35 cellular contexts compared by ENCODE assay signal in the genomic region with DNA sequence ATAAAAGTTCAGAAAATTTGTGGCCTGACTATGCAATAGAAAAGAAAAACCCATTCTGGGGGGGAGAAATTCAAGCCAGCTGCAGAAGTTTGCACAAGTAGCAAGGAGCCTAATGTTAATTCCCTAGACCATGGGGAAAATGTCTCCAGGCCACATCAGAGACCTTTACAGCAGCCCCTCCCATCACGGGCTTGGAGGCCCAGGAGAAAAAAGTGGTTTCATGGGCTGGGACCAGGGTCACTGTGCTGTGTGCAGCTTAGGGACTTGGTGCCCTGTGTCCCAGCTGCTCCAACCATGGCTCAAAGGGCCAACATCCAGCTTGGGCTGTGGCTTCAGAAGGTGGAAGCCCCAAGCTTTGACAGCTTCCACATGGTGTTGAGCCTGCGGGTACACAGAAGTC. TPM values are rescaled to one million over a fixed set of nuclear protein-coding genes. Genes with fewer than 3 reads are reported as not detected.
"Had no signal": no experiment of that assay in that cellular context is flagged by ENCODE, and none has a peak within 500 bp of the region (broad histone marks: within the 10 kb centered on the region; RNA-seq: fewer than 3 reads in every experiment).

No MANE protein-coding gene starts in this region.

- H3K27me3 ChIP-seq: adrenal gland, body of pancreas, brain microvascular endothelial cell, breast epithelium had no signal

- H3K27ac ChIP-seq: adrenal gland, body of pancreas, brain microvascular endothelial cell, breast epithelium, WERI-Rb-1 had no signal

- DNase-seq: activated CD4-positive, alpha-beta memory T cell treated with anti-CD3 and anti-CD28 coated beads, Interleukin-2, amount 10 ng/mL, durations not matched to agents 7 days and 5 days; activated CD4-positive, alpha-beta T cell treated with anti-CD3 and anti-CD28 coated beads for 1 hour; activated CD4-positive, alpha-beta T cell treated with anti-CD3 and anti-CD28 coated beads for 36 hours; activated CD4-positive, alpha-beta T cell treated with anti-CD3 and anti-CD28 coated beads for 48 hours; activated CD4-positive, alpha-beta T cell treated with anti-CD3 and anti-CD28 coated beads, Interleukin-2, amount 10 ng/mL, durations not matched to agents 7 days and 5 days; activated CD4-positive, alpha-beta T cell treated with anti-CD3 and anti-CD28 coated beads, Interleukin-2, amount 50 U/mL, for 48 hours; activated CD4-positive, CD25-positive, alpha-beta regulatory T cell; activated CD8-positive, alpha-beta memory T cell treated with anti-CD3 and anti-CD28 coated beads for 24 hours; activated CD8-positive, alpha-beta memory T cell treated with anti-CD3 and anti-CD28 coated beads, Interleukin-2, amount 10 ng/mL, durations not matched to agents 7 days and 5 days; activated CD8-positive, alpha-beta memory T cell treated with anti-CD3 and anti-CD28 coated beads, Interleukin-2, amount 50 U/mL, for 48 hours; activated CD8-positive, alpha-beta T cell treated with anti-CD3 and anti-CD28 coated beads, Interleukin-2, amount 10 ng/mL, durations not matched to agents 7 days and 5 days; activated effector memory CD4-positive, alpha-beta T cell treated with Interleukin-2 at 50 U/mL for 16 hours; activated gamma-delta T cell; activated naive CD4-positive, alpha-beta T cell treated with anti-CD3 and anti-CD28 coated beads for 36 hours; activated naive CD4-positive, alpha-beta T cell treated with anti-CD3 and anti-CD28 coated beads, Interleukin-2, amount 50 U/mL, for 16 hours; activated naive CD8-positive, alpha-beta T cell treated with anti-CD3 and anti-CD28 coated beads for 36 hours; activated T-cell treated with anti-CD3 and anti-CD28 coated beads, Interleukin-2, amount 50 U/mL, for 24 hours; activated T-cell treated with anti-CD3 and anti-CD28 coated beads, Interleukin-2, amount 50 U/mL, for 48 hours; adrenal gland; amniotic stem cell; aorta; body of pancreas; brain microvascular endothelial cell; central memory CD4-positive, alpha-beta T cell; T-helper 2 cell; T-helper 9 cell; WERI-Rb-1 had no signal

- H3K36me3 ChIP-seq: adrenal gland, brain microvascular endothelial cell, breast epithelium, WERI-Rb-1 had no signal

- H3K9me3 ChIP-seq: adrenal gland, body of pancreas, breast epithelium had no signal

- H3K4me1 ChIP-seq: adrenal gland, body of pancreas, breast epithelium had no signal

- H3K4me3 ChIP-seq: adrenal gland, body of pancreas, breast epithelium had no signal

- ATAC-seq: activated CD4-positive, alpha-beta T cell treated with anti-CD3 and anti-CD28 coated beads for 36 hours; activated CD4-positive, CD25-positive, alpha-beta regulatory T cell treated with anti-CD3 and anti-CD28 coated beads, Interleukin-2, amount 50 U/mL, for 24 hours; activated CD8-positive, alpha-beta memory T cell treated with anti-CD3 and anti-CD28 coated beads, Interleukin-2, amount 10 ng/mL, durations not matched to agents 7 days and 5 days; activated CD8-positive, alpha-beta T cell treated with anti-CD3 and anti-CD28 coated beads, Interleukin-2, amount 10 ng/mL, durations not matched to agents 7 days and 5 days; activated naive CD4-positive, alpha-beta T cell treated with anti-CD3 and anti-CD28 coated beads, Interleukin-2, amount 50 U/mL, for 72 hours; body of pancreas; WTC11 had no signal

- FAIRE-seq: astrocyte, colon had no signal

RNA-seq across cellular contexts. Expression of gene IL23R, which starts 42.0 kb away (rescaled TPM):
- total RNA-seq: astrocyte, breast epithelium, cardiac septum, cerebellum, WTC11 had no signal
- polyA plus RNA-seq: aorta had no signal
